1 cellular context compared by ENCODE assay signal in the genomic region with DNA sequence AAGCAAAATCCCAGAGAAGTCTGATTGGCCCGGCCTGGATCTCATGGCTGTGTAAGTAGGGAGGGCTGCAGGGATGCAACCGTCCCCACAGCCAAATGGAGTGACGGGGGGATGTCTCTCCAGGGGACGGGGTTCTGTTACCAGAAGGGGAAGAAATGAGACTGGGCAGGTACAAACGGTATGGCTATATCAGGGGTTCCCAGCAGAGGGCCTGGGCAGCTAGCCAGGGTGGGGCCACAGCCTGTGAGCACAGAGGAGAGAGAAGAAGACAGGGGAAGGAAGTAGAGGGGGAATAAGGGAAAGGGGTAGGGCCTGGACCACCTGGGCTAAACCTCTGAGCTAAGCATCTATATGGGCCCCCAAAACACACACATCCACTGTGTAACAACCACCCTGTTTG.
TF ChIP-seq lines count a peak whose summit lies in the region.

No MANE protein-coding gene starts in this region.

TF ChIP-seq in WTC11, 78 proteins besides CTCF, POLR2A, EP300 and RAD21 (continued from another document):
- TF ChIP-seq, protein P1, sequence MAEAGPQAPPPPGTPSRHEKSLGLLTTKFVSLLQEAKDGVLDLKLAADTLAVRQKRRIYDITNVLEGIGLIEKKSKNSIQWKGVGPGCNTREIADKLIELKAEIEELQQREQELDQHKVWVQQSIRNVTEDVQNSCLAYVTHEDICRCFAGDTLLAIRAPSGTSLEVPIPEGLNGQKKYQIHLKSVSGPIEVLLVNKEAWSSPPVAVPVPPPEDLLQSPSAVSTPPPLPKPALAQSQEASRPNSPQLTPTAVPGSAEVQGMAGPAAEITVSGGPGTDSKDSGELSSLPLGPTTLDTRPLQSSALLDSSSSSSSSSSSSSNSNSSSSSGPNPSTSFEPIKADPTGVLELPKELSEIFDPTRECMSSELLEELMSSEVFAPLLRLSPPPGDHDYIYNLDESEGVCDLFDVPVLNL (CRISPR knock-in tag; IDR thresholded peaks at IDR 0.05; ENCODE audit: borderline replicate concordance, low read depth): no peak
- TF ChIP-seq MAX (CRISPR knock-in tag; IDR thresholded peaks at IDR 0.05) (no peak), ATF2 (CRISPR knock-in tag; IDR thresholded peaks at IDR 0.05; ENCODE audit: borderline replicate concordance, low read depth) (no peak), USF2 (CRISPR knock-in tag; IDR thresholded peaks at IDR 0.05) (no peak)
- TF ChIP-seq, protein P2, sequence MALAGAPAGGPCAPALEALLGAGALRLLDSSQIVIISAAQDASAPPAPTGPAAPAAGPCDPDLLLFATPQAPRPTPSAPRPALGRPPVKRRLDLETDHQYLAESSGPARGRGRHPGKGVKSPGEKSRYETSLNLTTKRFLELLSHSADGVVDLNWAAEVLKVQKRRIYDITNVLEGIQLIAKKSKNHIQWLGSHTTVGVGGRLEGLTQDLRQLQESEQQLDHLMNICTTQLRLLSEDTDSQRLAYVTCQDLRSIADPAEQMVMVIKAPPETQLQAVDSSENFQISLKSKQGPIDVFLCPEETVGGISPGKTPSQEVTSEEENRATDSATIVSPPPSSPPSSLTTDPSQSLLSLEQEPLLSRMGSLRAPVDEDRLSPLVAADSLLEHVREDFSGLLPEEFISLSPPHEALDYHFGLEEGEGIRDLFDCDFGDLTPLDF (CRISPR knock-in tag; IDR thresholded peaks at IDR 0.05): no peak
